Comparison of ENCODE assay signal across 8 cellular contexts in the genomic region with DNA sequence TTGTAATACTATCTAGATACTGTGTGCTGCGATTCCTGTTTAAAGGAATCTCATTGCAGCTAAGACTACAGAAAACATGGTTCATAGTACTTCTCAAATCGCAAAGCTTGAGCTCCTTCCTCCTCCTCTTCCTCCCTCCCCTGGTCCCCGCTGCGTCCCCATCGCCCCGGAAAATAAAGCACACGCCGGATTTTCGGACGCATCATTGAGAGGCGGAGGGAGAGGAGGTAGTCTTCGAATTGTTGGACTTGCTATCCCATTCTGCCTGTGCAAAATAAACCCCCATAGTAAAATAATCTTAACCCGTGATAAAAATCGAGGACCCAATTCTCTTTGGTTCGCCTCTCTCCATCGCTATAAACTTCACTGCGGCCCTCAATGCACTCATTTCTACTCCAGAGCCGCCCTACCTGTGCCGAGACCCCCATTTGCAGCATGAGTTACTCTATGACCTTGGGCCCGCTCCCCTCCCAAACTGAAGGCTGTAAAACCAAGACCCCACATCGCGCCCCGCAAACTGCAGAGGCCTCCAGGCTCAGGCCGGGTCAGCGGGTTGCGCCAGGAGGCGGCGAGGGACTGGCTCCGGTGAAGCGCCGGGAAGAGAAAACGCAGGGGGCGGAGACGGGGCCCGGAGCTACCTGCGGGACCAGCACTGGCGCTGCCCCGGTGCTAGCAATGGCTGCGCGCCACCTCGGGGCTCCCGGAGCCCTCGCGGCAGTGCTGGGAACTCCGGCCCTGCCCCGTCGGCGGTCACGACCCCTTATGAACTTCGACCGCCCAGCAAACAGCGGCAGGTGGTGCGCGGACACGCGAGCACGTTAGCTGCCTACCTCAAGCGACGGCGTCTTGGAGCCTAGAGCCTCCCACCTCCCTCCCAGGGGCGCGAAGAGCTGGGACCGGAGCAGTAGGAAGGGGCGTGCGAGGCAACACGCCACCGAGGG. TPM values are rescaled to one million over a fixed set of nuclear protein-coding genes. Genes with fewer than 3 reads are reported as not detected.
DNase-seq lines count a peak whose midpoint lies in the region; ATAC-seq and TF ChIP-seq lines count a peak whose summit lies in the region.

No MANE protein-coding gene starts in this region.

- intact Hi-C loops in ascending aorta (cut with DNase I) (loop anchor here (1.0 to 10.0 kb wide), 5 partner anchors 27 to 145 kb away; a partner anchor contains a TSS), right cardiac atrium (cut with DNase I) (loop anchor here in 1 of 4 donors (10.0 kb wide), 1 partner anchor 405 kb away; no protein-coding TSS in a partner anchor), prostate gland (cut with DNase I) (loop anchor here (2.0 kb wide), 1 partner anchor 141 kb away; a partner anchor contains a TSS)

- WGBS in right cardiac atrium: under 1% methylated on average over 67 of the region's 67 CpGs
- under 1% methylated on average over 67 of the region's 67 CpGs for WGBS in prostate gland

- TF ChIP-seq CTCF in ascending aorta (IDR thresholded peaks at IDR 0.05): peak in 2 of 3 experiments; percentile 19 to 20
- TF ChIP-seq CTCF in prostate gland (IDR thresholded peaks at IDR 0.05): peak in 1 of 4 experiments; percentile 18

- H3K9me3 ChIP-seq in ascending aorta: no peaks in the 10 kb centered on the region
- H3K9me3 ChIP-seq in right cardiac atrium (ENCODE audit: control insufficient read depth, low read length): no peaks in the 10 kb centered on the region
- H3K9me3 ChIP-seq in prostate gland: no peaks in the 10 kb centered on the region

- peak overlapping the region; percentile 92 to 98 for H3K27ac ChIP-seq in ascending aorta
- H3K27ac ChIP-seq in right cardiac atrium (ENCODE audit: low read length): peak overlapping the region; percentile 84
- H3K27ac ChIP-seq in prostate gland: peak overlapping the region; percentile 98

- no peaks in the 10 kb centered on the region for H3K36me3 ChIP-seq in ascending aorta
- no peaks in the 10 kb centered on the region for H3K36me3 ChIP-seq in prostate gland

- TF ChIP-seq POLR2A in prostate gland (IDR thresholded peaks at IDR 0.05): no peak

- DNase-seq in COR-L47 (lab: John Stamatoyannopoulos, UW) (peak; percentile 78), NCI-H510A treated with DMSO at 0.1 percent for 48 hours (lab: John Stamatoyannopoulos, UW) (peak; percentile 41), ascending aorta (ENCODE audit: low spot score in 2 of 2) (peak in 1 of 2 donors; percentile 72), right cardiac atrium (peak; percentile 57 to 79 (median 78)), prostate gland (ENCODE audit: low spot score) (peak; percentile 41), NCI-H187 treated with DMSO at 0.1 percent for 48 hours (lab: John Stamatoyannopoulos, UW) (no peak)

- ATAC-seq in GM18858 (IDR thresholded peaks at IDR 0.05; ENCODE audit: unreplicated experiment) (peak; percentile 27), HG03045 (IDR thresholded peaks at IDR 0.05; ENCODE audit: unreplicated experiment) (peak; percentile 48), right cardiac atrium (peak; percentile 73 to 78)

- H3K27me3 ChIP-seq in ascending aorta (no peaks in the 10 kb centered on the region), right cardiac atrium (ENCODE audit: control insufficient read depth, insufficient read depth) (no peaks in the 10 kb centered on the region), prostate gland (replicated peaks; ENCODE audit: insufficient read depth) (no peaks in the 10 kb centered on the region)

- H3K4me3 ChIP-seq in ascending aorta: peak overlapping the region; percentile 74 to 96
- peak overlapping the region; percentile 50 for H3K4me3 ChIP-seq in right cardiac atrium (ENCODE audit: low read length)
- peak overlapping the region; percentile 88 to 93 for H3K4me3 ChIP-seq in prostate gland

- peaks cover 0 to 2% of the 10 kb centered on the region in 2 donors for H3K4me1 ChIP-seq in ascending aorta
- no peaks in the 10 kb centered on the region for H3K4me1 ChIP-seq in right cardiac atrium (ENCODE audit: control insufficient read depth, insufficient read depth, low read length)
- H3K4me1 ChIP-seq in prostate gland (replicated peaks): no peaks in the 10 kb centered on the region

RNA-seq across cellular contexts. Expression of a gene that starts 0.6 kb away (rescaled TPM):
- total RNA-seq in ascending aorta: 3.8 TPM
- 10 to 100 TPM; 10.3 to 13.4 (median 11.5) TPM for total RNA-seq in right cardiac atrium
- 8.0 TPM for polyA plus RNA-seq in right cardiac atrium
- total RNA-seq in prostate gland: 10 to 100 TPM; 19.6 to 21.8 TPM

RNA-seq across cellular contexts. Expression of a gene that starts 12.3 kb away (rescaled TPM):
- 0.85 TPM for total RNA-seq in ascending aorta
- total RNA-seq in right cardiac atrium: 10 to 100 TPM; 17.1 to 29.9 (median 25.4) TPM
- polyA plus RNA-seq in right cardiac atrium: 11.0 TPM
- total RNA-seq in prostate gland: 1 to 10 TPM; 6.0 TPM
